9 cellular contexts compared by ENCODE assay signal in the genomic region with DNA sequence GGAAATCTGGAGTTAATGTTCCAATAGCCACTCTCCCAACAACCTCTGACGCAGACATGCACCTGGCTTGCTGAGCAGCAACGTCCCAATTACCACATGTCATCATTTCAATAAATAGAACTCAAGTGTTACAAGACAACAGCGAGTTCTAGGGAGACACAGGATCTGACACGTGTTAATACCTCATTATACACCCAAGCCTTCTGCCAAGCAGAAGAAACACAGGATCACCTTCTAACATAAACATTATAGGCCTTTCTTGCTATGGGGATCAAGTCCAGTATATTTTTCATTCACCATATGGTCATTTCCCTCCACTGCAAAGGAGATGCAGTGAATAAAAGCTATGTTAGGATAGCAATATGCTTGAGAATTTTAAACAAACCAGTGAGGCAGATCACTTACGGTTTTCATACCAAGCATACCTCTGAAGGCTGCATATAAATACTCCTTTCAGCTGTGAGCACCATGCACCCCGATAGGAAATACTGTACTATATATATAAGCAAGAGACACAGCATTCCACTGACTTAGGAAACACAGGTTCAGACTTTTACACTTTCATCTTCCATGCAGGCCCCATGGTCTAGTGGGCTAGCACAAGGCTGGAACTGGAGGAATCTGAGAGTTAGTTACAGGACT.
A peak's percentile ranks its signal among the peaks of the same experiment; 100 is the strongest.
DNase-seq lines count a peak whose midpoint lies in the region; ATAC-seq and TF ChIP-seq lines count a peak whose summit lies in the region.
"Had no signal": no experiment of that assay in that cellular context is flagged by ENCODE, and none has a peak within 500 bp of the region (broad histone marks: within the 10 kb centered on the region; RNA-seq: fewer than 3 reads in every experiment).

No MANE protein-coding gene starts in this region.

- WGBS in heart left ventricle, 4 donors = 46 to 56% (median 50%) methylated on average over 6 of the region's 6 CpGs
- WGBS in testis, 2 donors = 38 to 66% methylated on average over 6 of the region's 6 CpGs

- no peaks in the 10 kb centered on the region for H3K9me3 Mint-ChIP-seq in natural killer cell
- H3K9me3 Mint-ChIP-seq in stimulated activated memory B cell treated with anti-CD40 and anti-IgM and Interleukin-4, amounts not matched to agents 10 μg/mL and 1 μg/mL and 100 μg/mL, for 72 hours = peaks cover 3% of the 10 kb centered on the region
- H3K9me3 Mint-ChIP-seq: activated naive CD8-positive, alpha-beta T cell treated with anti-CD3 and anti-CD28 coated beads for 36 hours had no signal

- no peaks in the 10 kb centered on the region for H3K9me3 ChIP-seq in heart left ventricle
- H3K9me3 ChIP-seq in testis = no peaks in the 10 kb centered on the region

- intact Hi-C loops in heart left ventricle (cut with DNase I) (loop anchor here in 5 of 10 donors (5.0 to 10.0 kb wide), 2 partner anchors 68 to 71 kb away; no protein-coding TSS in a partner anchor), testis (cut with DNase I; ENCODE audit: low total_unique reads) (no loop called here), natural killer cell (cut with micrococcal nuclease) (no loop called here)

- H3K27me3 ChIP-seq in heart left ventricle = no peaks in the 10 kb centered on the region
- no peaks in the 10 kb centered on the region for H3K27me3 ChIP-seq in testis

- no peaks in the 10 kb centered on the region for H3K36me3 Mint-ChIP-seq in natural killer cell
- H3K36me3 Mint-ChIP-seq in stimulated activated memory B cell treated with anti-CD40 and anti-IgM and Interleukin-4, amounts not matched to agents 10 μg/mL and 1 μg/mL and 100 μg/mL, for 72 hours = peaks cover 28% of the 10 kb centered on the region

- peak overlapping the region in 1 of 2 donors; percentile 6 for H3K27ac Mint-ChIP-seq in natural killer cell
- H3K27ac Mint-ChIP-seq in stimulated activated memory B cell treated with anti-CD40 and anti-IgM and Interleukin-4, amounts not matched to agents 10 μg/mL and 1 μg/mL and 100 μg/mL, for 72 hours = no peak overlapping the region
- H3K27ac Mint-ChIP-seq: activated naive CD8-positive, alpha-beta T cell treated with anti-CD3 and anti-CD28 coated beads for 36 hours had no signal

- TF ChIP-seq CTCF in heart left ventricle (IDR thresholded peaks at IDR 0.05) (no peak), testis (IDR thresholded peaks at IDR 0.05) (no peak), natural killer cell (IDR thresholded peaks at IDR 0.05) (no peak)

- TF ChIP-seq POLR2A in heart left ventricle (IDR thresholded peaks at IDR 0.05) (no peak), testis (IDR thresholded peaks at IDR 0.05) (no peak)

- no peak overlapping the region for H3K4me3 Mint-ChIP-seq in natural killer cell
- no peak overlapping the region for H3K4me3 Mint-ChIP-seq in stimulated activated memory B cell treated with anti-CD40 and anti-IgM and Interleukin-4, amounts not matched to agents 10 μg/mL and 1 μg/mL and 100 μg/mL, for 72 hours
- H3K4me3 Mint-ChIP-seq: activated CD4-positive, alpha-beta T cell treated with anti-CD3 and anti-CD28 coated beads for 36 hours; activated naive CD8-positive, alpha-beta T cell treated with anti-CD3 and anti-CD28 coated beads for 36 hours had no signal

- H3K4me3 ChIP-seq in heart left ventricle = no peak overlapping the region
- no peak overlapping the region for H3K4me3 ChIP-seq in testis

- DNase-seq in NCI-H1417 treated with DMSO at 0.1 percent for 48 hours (lab: John Stamatoyannopoulos, UW) (peak; percentile 89), SHP77 (lab: John Stamatoyannopoulos, UW) (peak; percentile 99), heart left ventricle (peak in 3 of 5 donors; percentile 36 to 62 (median 40)), testis (no peak), natural killer cell (no peak)
- DNase-seq: activated CD4-positive, alpha-beta T cell treated with anti-CD3 and anti-CD28 coated beads for 36 hours; activated naive CD8-positive, alpha-beta T cell treated with anti-CD3 and anti-CD28 coated beads for 36 hours had no signal

- H3K36me3 ChIP-seq in heart left ventricle = no peaks in the 10 kb centered on the region
- H3K36me3 ChIP-seq in testis (ENCODE audit: low read depth, missing control alignments) = no peaks in the 10 kb centered on the region

- peaks cover 86 to 94% of the 10 kb centered on the region in 2 donors for H3K4me1 Mint-ChIP-seq in natural killer cell
- peaks cover 48% of the 10 kb centered on the region for H3K4me1 Mint-ChIP-seq in stimulated activated memory B cell treated with anti-CD40 and anti-IgM and Interleukin-4, amounts not matched to agents 10 μg/mL and 1 μg/mL and 100 μg/mL, for 72 hours

- H3K4me1 ChIP-seq in heart left ventricle = peaks cover 0 to 68% (median 25%) of the 10 kb centered on the region in 12 donors
- peaks cover 56% of the 10 kb centered on the region for H3K4me1 ChIP-seq in testis

- peak overlapping the region; percentile 64 to 92 (median 80) for H3K27ac ChIP-seq in heart left ventricle
- H3K27ac ChIP-seq in testis = peak overlapping the region; percentile 79 to 81

- no peaks in the 10 kb centered on the region for H3K27me3 Mint-ChIP-seq in natural killer cell (ENCODE audit: low read depth in 2 of 2)
- no peaks in the 10 kb centered on the region for H3K27me3 Mint-ChIP-seq in stimulated activated memory B cell treated with anti-CD40 and anti-IgM and Interleukin-4, amounts not matched to agents 10 μg/mL and 1 μg/mL and 100 μg/mL, for 72 hours
- H3K27me3 Mint-ChIP-seq: activated CD4-positive, alpha-beta T cell treated with anti-CD3 and anti-CD28 coated beads for 36 hours; activated naive CD8-positive, alpha-beta T cell treated with anti-CD3 and anti-CD28 coated beads for 36 hours had no signal

- ATAC-seq in heart left ventricle = peak; percentile 72 to 89 (median 84)
- ATAC-seq in natural killer cell = no peak
- ATAC-seq in HG03159 (IDR thresholded peaks at IDR 0.05; ENCODE audit: unreplicated experiment) = no peak
- ATAC-seq in stimulated activated memory B cell treated with anti-CD40 and anti-IgM and Interleukin-4, amounts not matched to agents 10 μg/mL and 1 μg/mL and 100 μg/mL, for 72 hours = no peak
- ATAC-seq: activated CD4-positive, alpha-beta T cell treated with anti-CD3 and anti-CD28 coated beads for 36 hours had no signal

Comparison
In these comparisons a context has a peak if more than half of its experiments do, and no peak if none do; other contexts are left out.
1. DNase-seq: peak in NCI-H1417 treated with DMSO at 0.1 percent for 48 hours (single experiment), SHP77 (2 of 2) and heart left ventricle (3 of 5); none in testis (single experiment) and natural killer cell (single experiment).
2. ATAC-seq: peak in heart left ventricle (4 of 4); none in natural killer cell (0 of 3), HG03159 (single experiment) and stimulated activated memory B cell treated with anti-CD40 and anti-IgM and Interleukin-4, amounts not matched to agents 10 μg/mL and 1 μg/mL and 100 μg/mL, for 72 hours (single experiment).